ENCODE assay signal across 8 cellular contexts in the genomic region with DNA sequence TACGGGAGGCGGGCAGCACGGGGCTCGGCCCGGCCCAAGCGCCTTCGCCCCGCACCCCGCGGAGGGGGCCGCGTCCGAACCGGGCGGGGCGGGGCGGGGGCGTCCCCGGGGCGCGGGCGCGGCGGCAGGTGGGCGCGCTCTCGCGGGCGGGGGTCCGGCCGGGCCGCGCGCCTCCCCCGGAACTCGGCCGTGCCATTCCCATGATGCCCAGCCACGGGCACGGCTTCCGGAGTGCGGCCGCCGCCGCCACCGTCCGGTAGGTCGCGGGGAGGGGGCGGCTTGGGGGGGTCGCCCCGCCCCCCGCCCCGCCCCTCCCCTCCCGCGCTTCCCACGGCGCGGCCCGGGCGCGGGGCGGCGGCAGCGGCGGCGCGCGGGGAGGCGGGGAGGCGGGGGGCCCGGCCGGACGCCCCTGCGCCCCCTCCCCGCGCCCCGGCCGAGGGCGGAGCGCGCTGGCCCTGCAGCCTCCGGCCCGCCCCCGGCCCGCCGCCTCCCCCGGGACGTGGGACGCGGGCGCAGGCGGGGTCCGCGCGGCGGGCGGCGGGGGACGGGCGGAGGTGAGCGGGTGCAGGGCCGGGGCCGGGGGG. TPM values are rescaled to one million over a fixed set of nuclear protein-coding genes. Genes with fewer than 3 reads are reported as not detected.
DNase-seq lines count a peak whose midpoint lies in the region; ATAC-seq and TF ChIP-seq lines count a peak whose summit lies in the region.

A gene with protein sequence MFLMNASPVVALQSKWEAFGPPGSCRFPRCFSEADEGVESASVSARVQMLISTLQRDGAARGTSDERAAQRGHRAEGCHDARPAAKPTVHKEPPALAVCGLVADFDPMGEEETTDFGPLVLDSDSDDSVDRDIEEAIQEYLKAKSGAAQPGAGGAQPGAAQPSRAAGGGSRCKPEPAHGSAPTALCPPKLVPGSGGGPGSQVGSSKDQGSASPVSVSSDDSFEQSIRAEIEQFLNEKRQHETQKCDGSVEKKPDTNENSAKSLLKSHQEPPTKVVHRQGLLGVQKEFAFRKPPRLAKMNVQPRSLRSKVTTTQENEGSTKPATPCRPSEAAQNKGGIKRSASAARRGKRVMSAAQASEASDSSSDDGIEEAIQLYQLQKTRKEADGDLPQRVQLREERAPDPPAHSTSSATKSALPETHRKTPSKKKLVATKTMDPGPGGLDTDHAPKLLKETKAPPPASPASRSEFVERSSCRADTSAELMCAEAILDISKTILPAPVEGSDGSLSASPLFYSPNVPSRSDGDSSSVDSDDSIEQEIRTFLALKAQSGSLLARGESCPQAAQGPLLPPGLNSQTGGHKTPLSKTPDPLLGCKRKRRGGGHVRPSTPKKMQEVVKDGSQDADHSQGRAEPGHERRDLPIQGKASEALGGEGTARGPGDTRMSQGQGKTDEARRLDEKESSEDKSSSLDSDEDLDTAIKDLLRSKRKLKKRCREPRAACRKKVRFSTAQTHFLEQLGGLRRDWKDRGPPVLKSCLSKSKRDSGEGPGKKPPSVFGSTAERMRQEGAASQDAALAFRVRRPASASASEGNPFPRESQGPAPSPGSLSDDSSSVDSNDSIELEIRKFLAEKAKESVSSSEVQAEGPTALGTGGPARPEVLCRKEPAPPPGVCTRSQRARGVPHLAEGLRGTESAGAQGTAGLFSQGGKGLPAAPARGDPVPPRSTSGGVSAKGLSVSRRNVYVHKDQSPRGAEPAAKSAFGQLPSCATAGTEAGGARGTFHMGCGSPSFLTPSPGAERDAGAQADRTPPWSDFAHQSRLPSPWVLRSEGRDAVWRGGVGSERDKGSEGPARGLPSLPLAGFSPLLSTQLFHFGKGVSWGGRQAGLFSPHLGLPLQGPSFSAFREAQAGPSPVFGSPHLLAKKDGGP (N-terminal part only) (plus strand): TSS at position 314 of the 584 bp plus-strand sequence. CDS start 4,729 bp downstream, outside the sequence.

- no peak within 1 kb of the TSS for H3K27ac ChIP-seq in osteoblast (ENCODE audit: low read depth, low read length)

- no peaks in the 10 kb centered on the region for H3K9me3 Mint-ChIP-seq in activated T-cell treated with anti-CD3 and anti-CD28 coated beads, Interleukin-2, amount 50 U/mL, for 24 hours
- H3K9me3 Mint-ChIP-seq in glutamatergic neuron (ENCODE audit: unreplicated experiment): peaks cover 7% of the 10 kb centered on the region

- TF ChIP-seq CTCF in WI38 (IDR thresholded peaks at IDR 0.05; ENCODE audit: low read depth, low read length): no peak
- TF ChIP-seq CTCF in glutamatergic neuron (IDR thresholded peaks at IDR 0.05; ENCODE audit: partially characterized antibody, unreplicated experiment): no peak
- TF ChIP-seq CTCF in osteoblast (IDR thresholded peaks at IDR 0.05; ENCODE audit: extremely low read depth, low read depth, low read length): no peak

- H3K9me3 ChIP-seq in osteoblast (ENCODE audit: low read depth, low read length): no peaks in the 10 kb centered on the region

- peaks cover 68% of the 10 kb centered on the region for H3K27me3 Mint-ChIP-seq in activated T-cell treated with anti-CD3 and anti-CD28 coated beads, Interleukin-2, amount 50 U/mL, for 24 hours
- peaks cover 5% of the 10 kb centered on the region for H3K27me3 Mint-ChIP-seq in glutamatergic neuron (ENCODE audit: unreplicated experiment)

- H3K79me2 ChIP-seq in osteoblast (ENCODE audit: insufficient read depth, low read length): no peaks in the 10 kb centered on the region

- H3K36me3 ChIP-seq in osteoblast (ENCODE audit: insufficient read depth, low read length): peaks cover 5% of the 10 kb centered on the region

- ATAC-seq in HG02973 (IDR thresholded peaks at IDR 0.05; ENCODE audit: unreplicated experiment) (no peak), HG03469 (IDR thresholded peaks at IDR 0.05; ENCODE audit: unreplicated experiment) (no peak)

- H3K4me1 Mint-ChIP-seq in activated T-cell treated with anti-CD3 and anti-CD28 coated beads, Interleukin-2, amount 50 U/mL, for 24 hours (ENCODE audit: low read depth): peaks cover 4% of the 10 kb centered on the region
- H3K4me1 Mint-ChIP-seq in glutamatergic neuron (ENCODE audit: low read depth, unreplicated experiment): peaks cover 11% of the 10 kb centered on the region

- H3K4me1 ChIP-seq in osteoblast (ENCODE audit: insufficient read depth, low read length): peaks cover 8% of the 10 kb centered on the region

- peak within 1 kb of the TSS; percentile 85 for H3K4me2 ChIP-seq in osteoblast (ENCODE audit: insufficient read depth, low read length)

- peak within 1 kb of the TSS; percentile 72 for H3K4me3 ChIP-seq in WI38 (ENCODE audit: low read depth, low read length)
- peak within 1 kb of the TSS; percentile 86 for H3K4me3 ChIP-seq in osteoblast (ENCODE audit: insufficient read depth, low read length)

- H4K20me1 ChIP-seq in osteoblast (ENCODE audit: insufficient read depth, low read length): peaks cover 7% of the 10 kb centered on the region

- peak within 1 kb of the TSS; percentile 78 for H3K4me3 Mint-ChIP-seq in activated T-cell treated with anti-CD3 and anti-CD28 coated beads, Interleukin-2, amount 50 U/mL, for 24 hours
- peak within 1 kb of the TSS; percentile 84 for H3K4me3 Mint-ChIP-seq in glutamatergic neuron (ENCODE audit: unreplicated experiment)

- H2AFZ ChIP-seq in osteoblast (ENCODE audit: low read length): peak within 1 kb of the TSS; percentile 86

- H3K27me3 ChIP-seq in osteoblast (ENCODE audit: insufficient read depth, low read length): no peaks in the 10 kb centered on the region

- H3K36me3 Mint-ChIP-seq in activated T-cell treated with anti-CD3 and anti-CD28 coated beads, Interleukin-2, amount 50 U/mL, for 24 hours (ENCODE audit: low read depth): no peaks in the 10 kb centered on the region
- H3K36me3 Mint-ChIP-seq in glutamatergic neuron (ENCODE audit: unreplicated experiment): no peaks in the 10 kb centered on the region

- H3K27ac Mint-ChIP-seq in activated T-cell treated with anti-CD3 and anti-CD28 coated beads, Interleukin-2, amount 50 U/mL, for 24 hours: peak within 1 kb of the TSS; percentile 64
- H3K27ac Mint-ChIP-seq in glutamatergic neuron (ENCODE audit: unreplicated experiment): no peak within 1 kb of the TSS

- DNase-seq in activated T-cell treated with anti-CD3 and anti-CD28 coated beads, Interleukin-2, amount 50 U/mL, for 24 hours: no peak
- no peak for DNase-seq in activated T-cell treated with anti-CD3 and anti-CD28 coated beads for 4 hours
- peak; percentile 49 for DNase-seq in glutamatergic neuron
- DNase-seq in osteoblast (ENCODE audit: insufficient read length, low spot score, missing footprints): peak; percentile 86
- no peak for DNase-seq in NCI-H2081 treated with DMSO at 0.1 percent for 48 hours (lab: John Stamatoyannopoulos, UW)

RNA-seq across cellular contexts. Expression of the gene that starts here (rescaled TPM):
- total RNA-seq in glutamatergic neuron (ENCODE audit: unreplicated experiment): 22.2 TPM
- 9.4 and 10.5 TPM in 2 replicates for total RNA-seq in osteoblast

Comparison
In these comparisons a context has a peak if more than half of its experiments do, and no peak if none do; other contexts are left out.
1. DNase-seq: peak in glutamatergic neuron (single experiment) and osteoblast (single experiment); none in activated T-cell treated with anti-CD3 and anti-CD28 coated beads, Interleukin-2, amount 50 U/mL, for 24 hours (single experiment), activated T-cell treated with anti-CD3 and anti-CD28 coated beads for 4 hours (single experiment) and NCI-H2081 treated with DMSO at 0.1 percent for 48 hours (single experiment).